In the genomic region with DNA sequence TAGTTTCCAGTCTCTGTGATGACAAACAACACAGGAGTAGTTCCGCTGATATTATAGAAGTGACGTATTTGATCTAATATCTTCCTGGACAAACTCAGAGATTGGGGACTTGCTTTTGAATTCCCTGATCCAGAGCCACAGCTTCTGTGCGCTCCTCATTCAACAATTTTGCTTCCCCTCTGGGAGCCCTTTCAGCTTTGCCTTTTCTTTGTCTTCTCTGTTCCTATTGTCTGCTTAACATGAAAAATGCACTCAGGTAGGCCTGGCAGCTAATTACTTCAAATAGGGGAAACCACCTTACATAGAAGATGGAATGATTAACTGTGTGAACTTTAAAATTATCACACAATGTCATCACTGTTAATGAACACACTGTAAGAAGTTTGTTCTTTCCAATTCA, we compare ENCODE assay signal across 32 cellular contexts.
"Had no signal": no experiment of that assay in that cellular context is flagged by ENCODE, and none has a peak within 500 bp of the region (broad histone marks: within the 10 kb centered on the region; RNA-seq: fewer than 3 reads in every experiment).

No MANE protein-coding gene starts in this region.

- H3K4me1 Mint-ChIP-seq: activated B cell treated with CpG ODN at 0.5 μM for 24 hours; activated naive CD4-positive, alpha-beta T cell treated with anti-CD3 and anti-CD28 coated beads, Interleukin-2, amount 10 ng/mL, durations not matched to agents 7 days and 5 days; activated naive CD8-positive, alpha-beta T cell treated with anti-CD3 and anti-CD28 coated beads, Interleukin-2, amount 50 U/mL, for 24 hours had no signal

- ATAC-seq: activated naive CD8-positive, alpha-beta T cell treated with anti-CD3 and anti-CD28 coated beads, Interleukin-2, amount 50 U/mL, for 24 hours; activated T-cell treated with anti-CD3 and anti-CD28 coated beads, Interleukin-2, amount 50 U/mL, for 4 hours; Panc1 had no signal

- H3K4me3 ChIP-seq: SJSA1 had no signal

- H3K9me3 ChIP-seq: SJSA1, SK-N-SH had no signal

- H3K27me3 ChIP-seq: brain microvascular endothelial cell had no signal

- H3K27ac ChIP-seq: brain microvascular endothelial cell, SJSA1 had no signal

- DNase-seq: activated B cell treated with CpG ODN at 0.5 μM for 24 hours; activated CD4-positive, alpha-beta memory T cell treated with anti-CD3 and anti-CD28 coated beads for 36 hours; activated CD4-positive, alpha-beta T cell treated with anti-CD3 and anti-CD28 coated beads for 4 hours; activated CD4-positive, alpha-beta T cell treated with anti-CD3 and anti-CD28 coated beads, Interleukin-2, amount 50 U/mL, for 1 hour; activated CD4-positive, CD25-positive, alpha-beta regulatory T cell treated with anti-CD3 and anti-CD28 coated beads, Interleukin-2, amount 50 U/mL, for 72 hours; activated CD8-positive, alpha-beta memory T cell treated with anti-CD3 and anti-CD28 coated beads, Interleukin-2, amount 50 U/mL, for 4 hours; activated gamma-delta T cell treated with Interleukin-2 at 50 U/mL for 16 hours; activated naive CD4-positive, alpha-beta T cell treated with anti-CD3 and anti-CD28 coated beads, Interleukin-2, amount 10 ng/mL, durations not matched to agents 7 days and 5 days; activated naive CD8-positive, alpha-beta T cell treated with anti-CD3 and anti-CD28 coated beads, Interleukin-2, amount 50 U/mL, for 24 hours; activated T-cell treated with anti-CD3 and anti-CD28 coated beads for 4 hours; activated T-cell treated with anti-CD3 and anti-CD28 coated beads, Interleukin-2, amount 50 U/mL, for 4 hours; anterior cingulate cortex; brain microvascular endothelial cell; central memory CD4-positive, alpha-beta T cell; Karpas-422; KBM-7; NCI-H1105 treated with DMSO at 0.1 percent for 48 hours; NCI-H146; NCI-H187; NCI-H2029 treated with DMSO at 0.1 percent for 48 hours; NCI-H2107; NCI-H226; NCI-H446 treated with DMSO at 0.1 percent for 48 hours; NCI-H524; SHP77 treated with DMSO at 0.1 percent for 48 hours; SK-N-SH had no signal

- H3K36me3 ChIP-seq: brain microvascular endothelial cell, SJSA1 had no signal

- H3K9me3 Mint-ChIP-seq: activated B cell treated with CpG ODN at 0.5 μM for 24 hours; activated CD4-positive, alpha-beta memory T cell treated with anti-CD3 and anti-CD28 coated beads for 36 hours; activated naive CD4-positive, alpha-beta T cell treated with anti-CD3 and anti-CD28 coated beads, Interleukin-2, amount 10 ng/mL, durations not matched to agents 7 days and 5 days; activated naive CD8-positive, alpha-beta T cell treated with anti-CD3 and anti-CD28 coated beads, Interleukin-2, amount 50 U/mL, for 24 hours; activated T-cell treated with anti-CD3 and anti-CD28 coated beads, Interleukin-2, amount 50 U/mL, for 4 hours; activated T-helper 1 cell treated with anti-CD3 and anti-CD28 coated beads, Interleukin-12 subunit alpha, Interleukin-12 subunit beta, Interleukin-2, Interleukin-4 antibody, amounts not matched to agents 30 ng/mL and 10 ng/mL and 1 ng/mL, durations not matched to agents 14 hours and 24 hours and 36 hours; T-helper 1 cell treated with Interleukin-12 subunit alpha and Interleukin-12 subunit beta and Interleukin-4 antibody, amounts not matched to agents 30 μg/mL and 1 μg/mL, for 36 hours; T-helper 2 cell treated with Interferon-gamma antibody and Interleukin-4, amounts not matched to agents 5 μg/mL and 100 μg/mL, for 36 hours had no signal

- H3K4me1 ChIP-seq: SJSA1 had no signal

- H3K36me3 Mint-ChIP-seq: activated CD4-positive, alpha-beta memory T cell treated with anti-CD3 and anti-CD28 coated beads for 36 hours; activated naive CD4-positive, alpha-beta T cell treated with anti-CD3 and anti-CD28 coated beads, Interleukin-2, amount 10 ng/mL, durations not matched to agents 7 days and 5 days; activated naive CD8-positive, alpha-beta T cell had no signal

- H3K9ac ChIP-seq: SK-N-SH had no signal

- H3K4me3 Mint-ChIP-seq: activated B cell treated with CpG ODN at 0.5 μM for 24 hours; activated CD4-positive, alpha-beta memory T cell treated with anti-CD3 and anti-CD28 coated beads for 36 hours; activated naive CD4-positive, alpha-beta T cell treated with anti-CD3 and anti-CD28 coated beads, Interleukin-2, amount 10 ng/mL, durations not matched to agents 7 days and 5 days; activated naive CD8-positive, alpha-beta T cell; activated naive CD8-positive, alpha-beta T cell treated with anti-CD3 and anti-CD28 coated beads, Interleukin-2, amount 50 U/mL, for 24 hours; activated T-cell treated with anti-CD3 and anti-CD28 coated beads, Interleukin-2, amount 50 U/mL, for 4 hours; activated T-helper 1 cell treated with anti-CD3 and anti-CD28 coated beads, Interleukin-12 subunit alpha, Interleukin-12 subunit beta, Interleukin-2, Interleukin-4 antibody, amounts not matched to agents 30 ng/mL and 10 ng/mL and 1 ng/mL, durations not matched to agents 14 hours and 24 hours and 36 hours; T-helper 1 cell treated with Interleukin-12 subunit alpha and Interleukin-12 subunit beta and Interleukin-4 antibody, amounts not matched to agents 30 μg/mL and 1 μg/mL, for 36 hours; T-helper 2 cell treated with Interferon-gamma antibody and Interleukin-4, amounts not matched to agents 5 μg/mL and 100 μg/mL, for 36 hours had no signal

- H3K27ac Mint-ChIP-seq: activated B cell treated with CpG ODN at 0.5 μM for 24 hours; activated CD4-positive, alpha-beta memory T cell treated with anti-CD3 and anti-CD28 coated beads for 36 hours; activated naive CD4-positive, alpha-beta T cell treated with anti-CD3 and anti-CD28 coated beads, Interleukin-2, amount 10 ng/mL, durations not matched to agents 7 days and 5 days; activated naive CD8-positive, alpha-beta T cell; activated naive CD8-positive, alpha-beta T cell treated with anti-CD3 and anti-CD28 coated beads, Interleukin-2, amount 50 U/mL, for 24 hours; activated T-helper 1 cell treated with anti-CD3 and anti-CD28 coated beads, Interleukin-12 subunit alpha, Interleukin-12 subunit beta, Interleukin-2, Interleukin-4 antibody, amounts not matched to agents 30 ng/mL and 10 ng/mL and 1 ng/mL, durations not matched to agents 14 hours and 24 hours and 36 hours; T-helper 1 cell treated with Interleukin-12 subunit alpha and Interleukin-12 subunit beta and Interleukin-4 antibody, amounts not matched to agents 30 μg/mL and 1 μg/mL, for 36 hours; T-helper 2 cell treated with Interferon-gamma antibody and Interleukin-4, amounts not matched to agents 5 μg/mL and 100 μg/mL, for 36 hours had no signal

- H3K27me3 Mint-ChIP-seq: activated B cell treated with CpG ODN at 0.5 μM for 24 hours had no signal
